ENCODE assay signal across 8 cellular contexts in genomic region chr20:58458342-58459057, GRCh38. TPM values are rescaled to one million over a fixed set of nuclear protein-coding genes. Genes with fewer than 3 reads are reported as not detected.
DNase-seq lines count a peak whose midpoint lies in the region; ATAC-seq, FAIRE-seq and TF ChIP-seq lines count a peak whose summit lies in the region.

No MANE protein-coding gene starts in this region.

- POLR2A ChIA-PET in CD8-positive, alpha-beta T cell (lab: Charles Lee) = no interaction called here

- no peak overlapping the region for H3K27ac ChIP-seq in heart right ventricle
- no peak overlapping the region for H3K27ac ChIP-seq in CD8-positive, alpha-beta T cell (ENCODE audit: low read depth, low read length)

- no peaks in the 10 kb centered on the region for H3K4me1 Mint-ChIP-seq in CD8-positive, alpha-beta T cell (ENCODE audit: low read depth)
- H3K4me1 Mint-ChIP-seq in osteocyte (ENCODE audit: unreplicated experiment) = peaks cover 2% of the 10 kb centered on the region

- H3K9me3 Mint-ChIP-seq in CD8-positive, alpha-beta T cell = peaks cover 9% of the 10 kb centered on the region
- peaks cover 12% of the 10 kb centered on the region for H3K9me3 Mint-ChIP-seq in osteocyte (ENCODE audit: unreplicated experiment)

- H3K9me3 ChIP-seq in heart right ventricle = peaks cover 0 to 22% (median 5%) of the 10 kb centered on the region in 11 donors
- H3K9me3 ChIP-seq in CD8-positive, alpha-beta T cell (ENCODE audit: low read length) = no peaks in the 10 kb centered on the region

- CTCF ChIA-PET in CD8-positive, alpha-beta T cell (lab: Charles Lee) = interaction anchor here (1.3 to 1.9 kb wide), 2 partner anchors 10 to 11 kb away, joined by 4 to 6 read pairs; no protein-coding TSS in a partner anchor

- H3K36me3 Mint-ChIP-seq in CD8-positive, alpha-beta T cell = peaks cover 19% of the 10 kb centered on the region
- H3K36me3 Mint-ChIP-seq in osteocyte (ENCODE audit: unreplicated experiment) = peaks cover 13% of the 10 kb centered on the region

- H3K4me1 ChIP-seq in heart right ventricle = no peaks in the 10 kb centered on the region
- no peaks in the 10 kb centered on the region for H3K4me1 ChIP-seq in CD8-positive, alpha-beta T cell (ENCODE audit: insufficient read depth, low read length)

- peak; percentile 97 for FAIRE-seq in GM18507 (lab: Jason Lieb, UNC)

- TF ChIP-seq CTCF in heart right ventricle (IDR thresholded peaks at IDR 0.05) (no peak), osteocyte (IDR thresholded peaks at IDR 0.05) (no peak)
- TF ChIP-seq CTCF in CD8-positive, alpha-beta T cell (IDR thresholded peaks at IDR 0.05) = no peak

- H3K27me3 ChIP-seq in heart right ventricle = no peaks in the 10 kb centered on the region
- H3K27me3 ChIP-seq in CD8-positive, alpha-beta T cell (ENCODE audit: insufficient read depth, low read length) = no peaks in the 10 kb centered on the region

- H3K4me3 Mint-ChIP-seq in CD8-positive, alpha-beta T cell = no peak overlapping the region
- no peak overlapping the region for H3K4me3 Mint-ChIP-seq in osteocyte (ENCODE audit: unreplicated experiment)

- intact Hi-C loops in heart right ventricle (cut with DNase I) = no loop called here
- intact Hi-C loops in CD8-positive, alpha-beta T cell (cut with DNase I, micrococcal nuclease) = no loop called here

- H3K36me3 ChIP-seq in heart right ventricle = no peaks in the 10 kb centered on the region
- H3K36me3 ChIP-seq in CD8-positive, alpha-beta T cell (ENCODE audit: insufficient read depth, low read length) = no peaks in the 10 kb centered on the region

- H3K4me3 ChIP-seq in heart right ventricle = no peak overlapping the region
- H3K4me3 ChIP-seq in CD8-positive, alpha-beta T cell (ENCODE audit: low read depth, low read length) = no peak overlapping the region

- H3K27ac Mint-ChIP-seq in CD8-positive, alpha-beta T cell = no peak overlapping the region
- no peak overlapping the region for H3K27ac Mint-ChIP-seq in osteocyte (ENCODE audit: unreplicated experiment)

- no peaks in the 10 kb centered on the region for H3K27me3 Mint-ChIP-seq in CD8-positive, alpha-beta T cell (ENCODE audit: low read depth)
- no peaks in the 10 kb centered on the region for H3K27me3 Mint-ChIP-seq in osteocyte (ENCODE audit: unreplicated experiment)

- WGBS in heart right ventricle, 2 donors = 88% methylated on average over 16 of the region's 16 CpGs

- DNase-seq in GM18507 (ENCODE audit: extremely low spot score, insufficient read length, low read depth) = peak; percentile 71
- DNase-seq in germinal center (ENCODE audit: low spot score) = peak; percentile 74
- DNase-seq in medulla oblongata (ENCODE audit: extremely low spot score) = no peak
- no peak for DNase-seq in heart right ventricle
- no peak for DNase-seq in CD8-positive, alpha-beta T cell
- DNase-seq in osteocyte (ENCODE audit: extremely low spot score, unreplicated experiment) = no peak

- ATAC-seq in GM21619 (IDR thresholded peaks at IDR 0.05; ENCODE audit: unreplicated experiment) = peak; percentile 96
- ATAC-seq in HG03558 (IDR thresholded peaks at IDR 0.05; ENCODE audit: extremely low read depth, unreplicated experiment) = peak; percentile 95
- ATAC-seq in heart right ventricle = no peak
- ATAC-seq in CD8-positive, alpha-beta T cell = no peak

RNA-seq across cellular contexts. Expression of gene APCDD1L, which starts 56.7 kb away (rescaled TPM):
- 1 to 10 TPM in 6 of 10 donors, under 1 TPM in 3, not detected in 1; 0.08 to 1.8 (median 1.1) TPM for total RNA-seq in heart right ventricle
- polyA plus RNA-seq in heart right ventricle = under 1 TPM in 1 of 2 donors, not detected in 1; 0.25 TPM
- not detected for total RNA-seq in CD8-positive, alpha-beta T cell
- total RNA-seq in osteocyte = 2.4 and 3.1 TPM in 2 replicates

Comparison
In these comparisons a context has a peak if more than half of its experiments do, and no peak if none do; other contexts are left out.
1. DNase-seq: peak in GM18507 (single experiment) and germinal center (single experiment); none in medulla oblongata (single experiment), heart right ventricle (0 of 2), CD8-positive, alpha-beta T cell (0 of 7) and osteocyte (single experiment).
2. ATAC-seq: peak in GM21619 (single experiment) and HG03558 (single experiment); none in heart right ventricle (0 of 8) and CD8-positive, alpha-beta T cell (single experiment).